In genomic region chr1:42173155-42173933, GRCh38 we compare ENCODE assay signal across 9 cellular contexts. TPM values are rescaled to one million over a fixed set of nuclear protein-coding genes. Genes with fewer than 3 reads are reported as not detected.
DNase-seq lines count a peak whose midpoint lies in the region; ATAC-seq and TF ChIP-seq lines count a peak whose summit lies in the region.
"Had no signal": no experiment of that assay in that cellular context is flagged by ENCODE, and none has a peak within 500 bp of the region (broad histone marks: within the 10 kb centered on the region; RNA-seq: fewer than 3 reads in every experiment).

No MANE protein-coding gene starts in this region.

- TF ChIP-seq POLR2A in prostate gland (IDR thresholded peaks at IDR 0.05) (no peak), uterus (IDR thresholded peaks at IDR 0.05) (no peak)

- no peaks in the 10 kb centered on the region for H3F3A ChIP-seq in Loucy (ENCODE audit: low read depth)
- no peaks in the 10 kb centered on the region for H3F3A ChIP-seq in SU-DHL-6 (ENCODE audit: insufficient read depth)

- DNase-seq in DMS53 treated with DMSO at 0.1 percent for 48 hours (lab: John Stamatoyannopoulos, UW; ENCODE audit: unreplicated experiment) (peak; percentile 40), cardiac septum (ENCODE audit: low spot score) (peak; percentile 87), prostate gland (ENCODE audit: low spot score) (peak; percentile 49), uterus (peak; percentile 51)
- peak; percentile 67 for DNase-seq in activated naive CD4-positive, alpha-beta T cell treated with anti-CD3 and anti-CD28 coated beads, Interleukin-2, amount 50 U/mL, for 16 hours

- H2AFZ ChIP-seq in Loucy (ENCODE audit: low read length), result no peak overlapping the region
- no peak overlapping the region for H2AFZ ChIP-seq in SU-DHL-6 (ENCODE audit: low read depth, low read length, severe bottlenecking)

- intact Hi-C loops in cardiac septum (cut with DNase I), result loop anchor here (1.0 to 10.0 kb wide), 2 partner anchors 27 to 599 kb away; no protein-coding TSS in a partner anchor
- intact Hi-C loops in prostate gland (cut with DNase I), result loop anchor here (2.0 to 10.0 kb wide), 3 partner anchors 139 to 599 kb away; partner anchors contain the start of genes PPCS and ZMYND12
- intact Hi-C loops in uterus (cut with DNase I; ENCODE audit: low total_unique reads), result no loop called here

- ATAC-seq in GM19455 (IDR thresholded peaks at IDR 0.05; ENCODE audit: unreplicated experiment), result no peak

- H3K27me3 ChIP-seq in Loucy (ENCODE audit: insufficient read depth, low read length, poor library complexity, severe bottlenecking) (no peaks in the 10 kb centered on the region), SU-DHL-6 (ENCODE audit: low read length) (no peaks in the 10 kb centered on the region), prostate gland (replicated peaks; ENCODE audit: insufficient read depth) (no peaks in the 10 kb centered on the region), uterus (no peaks in the 10 kb centered on the region)

- H3K4me2 ChIP-seq in Loucy (ENCODE audit: low read depth, low read length, poor library complexity, severe bottlenecking) (no peak overlapping the region), SU-DHL-6 (ENCODE audit: low read depth, low read length, poor library complexity, severe bottlenecking) (no peak overlapping the region)

- H4K20me1 ChIP-seq in Loucy (ENCODE audit: insufficient read depth, low read length, poor library complexity, severe bottlenecking), result no peaks in the 10 kb centered on the region
- H4K20me1 ChIP-seq in SU-DHL-6 (ENCODE audit: low read depth, low read length), result no peaks in the 10 kb centered on the region

- H3K79me2 ChIP-seq in Loucy (ENCODE audit: insufficient read depth, low read length) (no peaks in the 10 kb centered on the region), SU-DHL-6 (ENCODE audit: insufficient read depth, low read length) (no peaks in the 10 kb centered on the region)

- 28% methylated on average over 9 of the region's 9 CpGs for WGBS in prostate gland

- H3K4me1 ChIP-seq in Loucy (ENCODE audit: insufficient read depth, low read length, poor library complexity, severe bottlenecking) (no peaks in the 10 kb centered on the region), prostate gland (replicated peaks) (peaks cover 22% of the 10 kb centered on the region), uterus (no peaks in the 10 kb centered on the region)

- H3K9ac ChIP-seq in Loucy (ENCODE audit: low read depth, low read length, poor library complexity, severe bottlenecking) (no peak overlapping the region), SU-DHL-6 (ENCODE audit: low read length) (no peak overlapping the region)

- H3K9me3 ChIP-seq in Loucy (ENCODE audit: insufficient read depth, low read depth, low read length) (no peaks in the 10 kb centered on the region), SU-DHL-6 (ENCODE audit: insufficient read depth, low read length) (no peaks in the 10 kb centered on the region), prostate gland (no peaks in the 10 kb centered on the region), uterus (no peaks in the 10 kb centered on the region)

- H3K27ac ChIP-seq in SU-DHL-6 (ENCODE audit: low read depth, low read length), result no peak overlapping the region
- H3K27ac ChIP-seq in prostate gland, result peak overlapping the region; percentile 74 to 82
- H3K27ac ChIP-seq in uterus, result no peak overlapping the region

- H3K4me3 ChIP-seq in Loucy (ENCODE audit: low read length, poor library complexity, severe bottlenecking) (no peak overlapping the region), SU-DHL-6 (ENCODE audit: insufficient read depth, low read length, poor library complexity, severe bottlenecking) (no peak overlapping the region), prostate gland (no peak overlapping the region), uterus (no peak overlapping the region)

- H3K36me3 ChIP-seq in Loucy (ENCODE audit: insufficient read depth, low read length) (peaks cover 5% of the 10 kb centered on the region; the same call in 1 of the 2 replicates), SU-DHL-6 (ENCODE audit: low read length) (no peaks in the 10 kb centered on the region), prostate gland (no peaks in the 10 kb centered on the region), uterus (no peaks in the 10 kb centered on the region)

- TF ChIP-seq CTCF in Loucy (conservative IDR thresholded peaks at IDR 0.05; ENCODE audit: low read length) (peak; percentile 95), SU-DHL-6 (IDR thresholded peaks at IDR 0.05; ENCODE audit: insufficient read depth, low read length, poor library complexity, severe bottlenecking) (peak; percentile 98), prostate gland (IDR thresholded peaks at IDR 0.05) (peak; percentile 87 to 93 (median 89)), uterus (IDR thresholded peaks at IDR 0.05) (peak; percentile 77 to 92 (median 81))

- H3K9me2 ChIP-seq in Loucy (replicated peaks; ENCODE audit: low read depth, low read length) (no peaks in the 10 kb centered on the region), SU-DHL-6 (replicated peaks; ENCODE audit: insufficient read depth, low read length) (no peaks in the 10 kb centered on the region)

RNA-seq across cellular contexts. Expression of gene GUCA2A, which starts 8.8 kb away (rescaled TPM):
- not detected for total RNA-seq in cardiac septum
- total RNA-seq in prostate gland, result not detected
- not detected for total RNA-seq in uterus
- total RNA-seq: activated CD8-positive, alpha-beta memory T cell treated with anti-CD3 and anti-CD28 coated beads for 36 hours had no signal

RNA-seq across cellular contexts. Expression of gene GUCA2B, which starts 20.1 kb away (rescaled TPM):
- not detected for total RNA-seq in cardiac septum
- not detected for total RNA-seq in prostate gland
- not detected for total RNA-seq in uterus
- total RNA-seq: activated CD8-positive, alpha-beta memory T cell treated with anti-CD3 and anti-CD28 coated beads for 36 hours had no signal

Comparison
In these comparisons a context has a peak if more than half of its experiments do, and no peak if none do; other contexts are left out.
1. H3K27ac ChIP-seq: peak in prostate gland (2 of 2); none in SU-DHL-6 (single experiment) and uterus (0 of 2).
2. Peak in every context shown above with its lines, with median percentiles within 50 percentile points of each other: DNase-seq and CTCF ChIP-seq.